In the genomic region with DNA sequence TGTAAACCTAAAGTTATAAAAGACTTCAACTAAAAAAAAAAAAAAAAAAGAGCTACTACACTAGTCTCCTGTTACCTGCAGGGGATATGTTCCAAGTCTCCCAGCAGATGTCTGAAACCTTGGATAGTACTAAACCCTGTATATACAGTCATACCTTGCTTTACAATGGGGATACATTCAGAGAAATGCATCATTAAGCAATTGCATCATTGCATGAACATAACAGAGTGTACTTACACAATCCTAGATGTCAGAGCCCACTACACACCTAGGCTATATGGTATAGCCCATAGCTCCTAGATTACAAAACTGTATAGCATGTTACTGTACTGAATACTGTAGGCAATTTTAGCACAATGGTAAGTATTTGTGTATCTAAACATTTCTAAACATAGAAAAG, we compare ENCODE assay signal across 31 cellular contexts.
"Had no signal": no experiment of that assay in that cellular context is flagged by ENCODE, and none has a peak within 500 bp of the region (broad histone marks: within the 10 kb centered on the region; RNA-seq: fewer than 3 reads in every experiment).

No MANE protein-coding gene starts in this region.

- H3K4me1 ChIP-seq: adrenal gland, colonic mucosa, SJSA1 had no signal

- H3K9me3 Mint-ChIP-seq: activated CD4-positive, alpha-beta T cell treated with anti-CD3 and anti-CD28 coated beads, Interleukin-2, amount 10 ng/mL, durations not matched to agents 24 days and 14 days; activated naive CD4-positive, alpha-beta T cell treated with anti-CD3 and anti-CD28 coated beads, Interleukin-2, amount 50 U/mL, for 72 hours; activated T-cell treated with anti-CD3 and anti-CD28 coated beads, Interleukin-2, amount 50 U/mL, for 24 hours; activated T-helper 2 cell treated with anti-CD3 and anti-CD28 coated beads, Interferon-gamma antibody, Interleukin-2, Interleukin-4, amounts not matched to agents 10 μg/mL and 5 μg/mL and 100 μg/mL, durations not matched to agents 14 hours and 24 hours and 36 hours; brain; central memory CD8-positive, alpha-beta T cell; T-helper 1 cell treated with Interleukin-12 subunit alpha and Interleukin-12 subunit beta and Interleukin-4 antibody, amounts not matched to agents 30 μg/mL and 1 μg/mL, for 36 hours; T-helper 2 cell treated with Interferon-gamma antibody and Interleukin-4, amounts not matched to agents 5 μg/mL and 100 μg/mL, for 36 hours had no signal

- H3K4me3 ChIP-seq: adrenal gland, cardiac muscle cell, colonic mucosa, PC-9, SJSA1 had no signal

- H3K9me3 ChIP-seq: adrenal gland, colonic mucosa, SJSA1, SK-N-SH had no signal

- H3K27ac ChIP-seq: adrenal gland, cardiac muscle cell, colonic mucosa, KMS-11, PC-9, SJSA1 had no signal

- H3K4me3 Mint-ChIP-seq: activated CD4-positive, alpha-beta T cell treated with anti-CD3 and anti-CD28 coated beads, Interleukin-2, amount 10 ng/mL, durations not matched to agents 24 days and 14 days; activated CD8-positive, alpha-beta T cell treated with anti-CD3 and anti-CD28 coated beads, Interleukin-2, amount 10 ng/mL, durations not matched to agents 7 days and 5 days; activated T-cell treated with anti-CD3 and anti-CD28 coated beads, Interleukin-2, amount 50 U/mL, for 24 hours; brain; central memory CD8-positive, alpha-beta T cell; T-helper 1 cell treated with Interleukin-12 subunit alpha and Interleukin-12 subunit beta and Interleukin-4 antibody, amounts not matched to agents 30 μg/mL and 1 μg/mL, for 36 hours; T-helper 2 cell treated with Interferon-gamma antibody and Interleukin-4, amounts not matched to agents 5 μg/mL and 100 μg/mL, for 36 hours had no signal

- ATAC-seq: activated CD8-positive, alpha-beta T cell treated with anti-CD3 and anti-CD28 coated beads, Interleukin-2, amount 10 ng/mL, durations not matched to agents 7 days and 5 days; activated naive CD4-positive, alpha-beta T cell treated with anti-CD3 and anti-CD28 coated beads, Interleukin-2, amount 50 U/mL, for 72 hours had no signal

- H3K4me1 Mint-ChIP-seq: activated CD4-positive, alpha-beta T cell treated with anti-CD3 and anti-CD28 coated beads, Interleukin-2, amount 10 ng/mL, durations not matched to agents 24 days and 14 days; central memory CD8-positive, alpha-beta T cell had no signal

- DNase-seq: activated CD4-positive, alpha-beta T cell treated with anti-CD3 and anti-CD28 coated beads, Interleukin-2, amount 10 ng/mL, durations not matched to agents 24 days and 14 days; activated CD4-positive, alpha-beta T cell treated with anti-CD3 and anti-CD28 coated beads, Interleukin-2, amount 50 U/mL, for 48 hours; activated CD8-positive, alpha-beta T cell treated with anti-CD3 and anti-CD28 coated beads, Interleukin-2, amount 10 ng/mL, durations not matched to agents 7 days and 5 days; activated gamma-delta T cell; activated naive CD4-positive, alpha-beta T cell treated with Interleukin-2 at 50 U/mL for 16 hours; activated T-cell treated with anti-CD3 and anti-CD28 coated beads, Interleukin-2, amount 50 U/mL, for 24 hours; adrenal gland; anterior cingulate cortex; colonic mucosa; NCI-H1048; NCI-H1105 treated with DMSO at 0.1 percent for 48 hours; NCI-H1436; NCI-H1694; NCI-H1930; NCI-H2081 treated with DMSO at 0.1 percent for 48 hours; NCI-H510A; NCI-H526; NCI-H748 treated with DMSO at 0.1 percent for 48 hours; NK-92 treated with Interleukin-12 subunit alpha and Interleukin-12 subunit beta, amount 100 ng/mL, for 24 hours; PC-9; SHP77; SK-N-SH had no signal

- H3K27me3 Mint-ChIP-seq: activated T-cell treated with anti-CD3 and anti-CD28 coated beads, Interleukin-2, amount 50 U/mL, for 24 hours had no signal

- H3K27me3 ChIP-seq: adrenal gland, cardiac muscle cell, colonic mucosa, SJSA1 had no signal

- H3K36me3 ChIP-seq: adrenal gland, cardiac muscle cell, colonic mucosa, SJSA1 had no signal

- H3K36me3 Mint-ChIP-seq: activated naive CD4-positive, alpha-beta T cell treated with anti-CD3 and anti-CD28 coated beads, Interleukin-2, amount 50 U/mL, for 72 hours; brain had no signal

- H3K27ac Mint-ChIP-seq: activated CD4-positive, alpha-beta T cell treated with anti-CD3 and anti-CD28 coated beads, Interleukin-2, amount 10 ng/mL, durations not matched to agents 24 days and 14 days; activated CD8-positive, alpha-beta T cell treated with anti-CD3 and anti-CD28 coated beads, Interleukin-2, amount 10 ng/mL, durations not matched to agents 7 days and 5 days; activated naive CD4-positive, alpha-beta T cell treated with anti-CD3 and anti-CD28 coated beads, Interleukin-2, amount 50 U/mL, for 72 hours; activated T-cell treated with anti-CD3 and anti-CD28 coated beads, Interleukin-2, amount 50 U/mL, for 24 hours; activated T-helper 2 cell treated with anti-CD3 and anti-CD28 coated beads, Interferon-gamma antibody, Interleukin-2, Interleukin-4, amounts not matched to agents 10 μg/mL and 5 μg/mL and 100 μg/mL, durations not matched to agents 14 hours and 24 hours and 36 hours; brain; T-helper 1 cell treated with Interleukin-12 subunit alpha and Interleukin-12 subunit beta and Interleukin-4 antibody, amounts not matched to agents 30 μg/mL and 1 μg/mL, for 36 hours; T-helper 2 cell treated with Interferon-gamma antibody and Interleukin-4, amounts not matched to agents 5 μg/mL and 100 μg/mL, for 36 hours had no signal
